12 cellular contexts compared by ENCODE assay signal in genomic region chr18:31123125-31123524, GRCh38. TPM values are rescaled to one million over a fixed set of nuclear protein-coding genes. Genes with fewer than 3 reads are reported as not detected.
"Had no signal": no experiment of that assay in that cellular context is flagged by ENCODE, and none has a peak within 500 bp of the region (broad histone marks: within the 10 kb centered on the region; RNA-seq: fewer than 3 reads in every experiment).

No MANE protein-coding gene starts in this region.

RNA-seq across cellular contexts. Expression of gene DSC2, which starts 20.9 kb away (rescaled TPM):
- total RNA-seq: activated B cell treated with CpG ODN at 0.5 μM for 24 hours; activated CD4-positive, alpha-beta memory T cell treated with anti-CD3 and anti-CD28 coated beads for 36 hours; activated CD4-positive, alpha-beta memory T cell treated with anti-CD3 and anti-CD28 coated beads, Interleukin-2, amount 10 ng/mL, durations not matched to agents 7 days and 5 days; activated CD4-positive, alpha-beta T cell treated with anti-CD3 and anti-CD28 coated beads, Interleukin-2, amount 10 ng/mL, durations not matched to agents 24 days and 14 days; activated CD4-positive, alpha-beta T cell treated with anti-CD3 and anti-CD28 coated beads, Interleukin-2, amount 10 ng/mL, durations not matched to agents 7 days and 5 days; activated CD8-positive, alpha-beta memory T cell treated with anti-CD3 and anti-CD28 coated beads for 36 hours; activated CD8-positive, alpha-beta memory T cell treated with anti-CD3 and anti-CD28 coated beads, Interleukin-2, amount 10 ng/mL, durations not matched to agents 7 days and 5 days; activated CD8-positive, alpha-beta T cell treated with anti-CD3 and anti-CD28 coated beads for 36 hours; activated CD8-positive, alpha-beta T cell treated with anti-CD3 and anti-CD28 coated beads, Interleukin-2, amount 10 ng/mL, durations not matched to agents 7 days and 5 days; T-helper 1 cell treated with Interleukin-12 subunit alpha and Interleukin-12 subunit beta and Interleukin-4 antibody, amounts not matched to agents 30 ng/mL and 1 ng/mL, for 36 hours; T-helper 2 cell treated with Interferon-gamma antibody and Interleukin-4, amounts not matched to agents 100 ng/mL and 5 ng/mL, for 36 hours had no signal

RNA-seq across cellular contexts. Expression of gene DSC1, which starts 39.5 kb away (rescaled TPM):
- total RNA-seq: activated B cell treated with CpG ODN at 0.5 μM for 24 hours; activated CD4-positive, alpha-beta memory T cell treated with anti-CD3 and anti-CD28 coated beads, Interleukin-2, amount 10 ng/mL, durations not matched to agents 7 days and 5 days; activated CD4-positive, alpha-beta T cell treated with anti-CD3 and anti-CD28 coated beads, Interleukin-2, amount 10 ng/mL, durations not matched to agents 24 days and 14 days; activated CD8-positive, alpha-beta memory T cell treated with anti-CD3 and anti-CD28 coated beads, Interleukin-2, amount 10 ng/mL, durations not matched to agents 7 days and 5 days; T-helper 1 cell treated with Interleukin-12 subunit alpha and Interleukin-12 subunit beta and Interleukin-4 antibody, amounts not matched to agents 30 ng/mL and 1 ng/mL, for 36 hours; WTC11 had no signal
